In the genomic region with DNA sequence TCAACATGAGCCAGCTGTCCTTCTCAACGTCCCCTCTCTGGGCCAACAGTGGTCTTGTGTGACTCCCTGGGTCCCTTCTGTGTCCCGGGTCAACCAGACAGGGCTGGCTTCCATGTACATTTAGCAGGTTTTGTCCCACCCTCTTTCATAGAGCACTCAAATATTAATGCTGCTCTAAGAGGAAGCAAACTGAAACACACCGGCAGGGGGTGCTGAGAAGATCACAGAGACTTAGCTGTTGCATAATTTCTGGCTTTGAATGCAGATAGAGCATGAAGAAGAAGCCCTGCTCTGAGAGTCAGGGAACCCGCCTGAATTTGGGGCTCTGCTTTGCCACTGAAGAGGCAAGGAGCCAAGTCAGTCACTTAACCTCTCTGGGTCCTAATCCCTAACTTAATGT, we compare ENCODE assay signal across 11 cellular contexts.
A peak's percentile ranks its signal among the peaks of the same experiment; 100 is the strongest.
DNase-seq lines count a peak whose midpoint lies in the region; ATAC-seq and TF ChIP-seq lines count a peak whose summit lies in the region.
"Had no signal": no experiment of that assay in that cellular context is flagged by ENCODE, and none has a peak within 500 bp of the region (broad histone marks: within the 10 kb centered on the region; RNA-seq: fewer than 3 reads in every experiment).

No MANE protein-coding gene starts in this region.

- H3K4me1 ChIP-seq in Panc1 (ENCODE audit: control insufficient read depth, insufficient read depth, low read length): no peaks in the 10 kb centered on the region
- H3K4me1 ChIP-seq in iPS-15b (ENCODE audit: control insufficient read depth, insufficient read depth, low read length): peaks cover 2% of the 10 kb centered on the region

- no peaks in the 10 kb centered on the region; the same call in 1 of the 2 replicates for H3K27me3 Mint-ChIP-seq in WTC11 (ENCODE audit: low read depth)

- intact Hi-C loops in Panc1 (cut with micrococcal nuclease; ENCODE audit: unreplicated experiment): loop anchor here (5.0 kb wide), 1 partner anchor 133 kb away; no protein-coding TSS in a partner anchor

- H3K9me3 ChIP-seq in Panc1 (ENCODE audit: control insufficient read depth, insufficient read depth, low read depth, low read length) (no peaks in the 10 kb centered on the region), iPS-15b (ENCODE audit: control insufficient read depth, insufficient read depth, low read length) (no peaks in the 10 kb centered on the region)

- H3K27ac Mint-ChIP-seq in WTC11: no peak overlapping the region

- no peaks in the 10 kb centered on the region for H3K36me3 Mint-ChIP-seq in WTC11

- BruUV-seq in Panc1 (replicated peaks; lab: Mats Ljungman, UMichigan): no TSS peak

- no peaks in the 10 kb centered on the region for H3K9me3 Mint-ChIP-seq in WTC11

- H3K27ac ChIP-seq in Panc1 (ENCODE audit: low read length): no peak overlapping the region

- no peak overlapping the region for H3K4me3 Mint-ChIP-seq in WTC11

- peak; percentile 30; the same call in 1 of the 2 replicates for TF ChIP-seq CTCF in Panc1 (IDR thresholded peaks at IDR 0.05)
- no peak for TF ChIP-seq CTCF in WTC11 (IDR thresholded peaks at IDR 0.05)

- no peak for ATAC-seq in Panc1
- no peak for ATAC-seq in WTC11
- ATAC-seq in GM18909 (IDR thresholded peaks at IDR 0.05; ENCODE audit: poor library complexity, unreplicated experiment): no peak
- ATAC-seq in GM21576 (IDR thresholded peaks at IDR 0.05; ENCODE audit: unreplicated experiment): no peak
- no peak for ATAC-seq in HG02610 (IDR thresholded peaks at IDR 0.05; ENCODE audit: unreplicated experiment)

- DNase-seq in DMS 273 treated with DMSO at 0.1 percent for 48 hours (lab: John Stamatoyannopoulos, UW): peak; percentile 9
- peak; percentile 67 for DNase-seq in HEK293T (ENCODE audit: extremely low spot score)
- no peak for DNase-seq in Panc1 (ENCODE audit: low read depth, low spot score)
- no peak for DNase-seq in WTC11 (ENCODE audit: low spot score)
- DNase-seq: activated naive CD4-positive, alpha-beta T cell; NCI-H1417 treated with DMSO at 0.1 percent for 48 hours; stimulated activated CD4-positive, alpha-beta T cell treated with anti-CD3 and anti-CD28 coated beads, Interleukin-1b, Interleukin-23, amount 100 ng/mL, for 48 hours had no signal

- peak overlapping the region; percentile 24 for H3K9ac ChIP-seq in iPS-15b (ENCODE audit: low read depth, low read length)

- no peaks in the 10 kb centered on the region for H3K36me3 ChIP-seq in Panc1 (ENCODE audit: control insufficient read depth, insufficient read depth, low read length)
- H3K36me3 ChIP-seq in iPS-15b (ENCODE audit: control insufficient read depth, insufficient read depth, low read length): no peaks in the 10 kb centered on the region

- in situ Hi-C loops in Panc1 (cut with HindIII; ENCODE audit: low pct_unique_long_range_greater_than_20kb, low sequenced_read_pairs): no loop called here

- CTCF ChIA-PET in HEK293T (lab: Yijun Ruan, JAX): interaction anchor here (1.0 to 1.4 kb wide), 8 partner anchors 20 to 48 kb away, joined by 3 to 6 read pairs (median 4); no protein-coding TSS in a partner anchor
- CTCF ChIA-PET in Panc1 (lab: Charles Lee): no interaction called here
- CTCF ChIA-PET in WTC11 (lab: Charles Lee): interaction anchor here (1.0 kb wide), 1 partner anchor 128 kb away, joined by 3 read pairs; no protein-coding TSS in a partner anchor

- peaks cover 10% of the 10 kb centered on the region for H3K4me1 Mint-ChIP-seq in WTC11

- H3K27me3 ChIP-seq in Panc1 (ENCODE audit: control insufficient read depth, insufficient read depth, low read length): no peaks in the 10 kb centered on the region; the same call in 1 of the 2 replicates
- no peaks in the 10 kb centered on the region for H3K27me3 ChIP-seq in iPS-15b (ENCODE audit: control insufficient read depth, insufficient read depth, low read length)

- POLR2A ChIA-PET in HEK293T (lab: Yijun Ruan, JAX) (interaction anchor here (0.6 kb wide), 1 partner anchor 141 kb away, joined by 3 read pairs; no protein-coding TSS in a partner anchor), Panc1 (lab: Charles Lee) (no interaction called here), WTC11 (lab: Charles Lee) (no interaction called here)

- H3K4me3 ChIP-seq in Panc1 (ENCODE audit: low read depth in 2 of 2, low read length in 2 of 2) (no peak overlapping the region), iPS-15b (ENCODE audit: low read depth, low read length) (no peak overlapping the region)

TF ChIP-seq in HEK293T, 16 proteins besides CTCF, POLR2A, EP300 and RAD21:
- TF ChIP-seq FOXA1 (IDR thresholded peaks at IDR 0.05): no peak
- TF ChIP-seq NFRKB (IDR thresholded peaks at IDR 0.05): no peak
- no peak for TF ChIP-seq FOXM1 (IDR thresholded peaks at IDR 0.05; ENCODE audit: borderline replicate concordance)
- TF ChIP-seq, protein P1, sequence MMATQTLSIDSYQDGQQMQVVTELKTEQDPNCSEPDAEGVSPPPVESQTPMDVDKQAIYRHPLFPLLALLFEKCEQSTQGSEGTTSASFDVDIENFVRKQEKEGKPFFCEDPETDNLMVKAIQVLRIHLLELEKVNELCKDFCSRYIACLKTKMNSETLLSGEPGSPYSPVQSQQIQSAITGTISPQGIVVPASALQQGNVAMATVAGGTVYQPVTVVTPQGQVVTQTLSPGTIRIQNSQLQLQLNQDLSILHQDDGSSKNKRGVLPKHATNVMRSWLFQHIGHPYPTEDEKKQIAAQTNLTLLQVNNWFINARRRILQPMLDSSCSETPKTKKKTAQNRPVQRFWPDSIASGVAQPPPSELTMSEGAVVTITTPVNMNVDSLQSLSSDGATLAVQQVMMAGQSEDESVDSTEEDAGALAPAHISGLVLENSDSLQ (IDR thresholded peaks at IDR 0.05): no peak
- no peak for TF ChIP-seq BHLHE40 (IDR thresholded peaks at IDR 0.05; ENCODE audit: borderline replicate concordance)
- TF ChIP-seq SUZ12 (IDR thresholded peaks at IDR 0.05): no peak
- TF ChIP-seq HDGF (IDR thresholded peaks at IDR 0.05; ENCODE audit: borderline replicate concordance): no peak
- no peak for TF ChIP-seq SP1 (IDR thresholded peaks at IDR 0.05)
- TF ChIP-seq FOXK2 (IDR thresholded peaks at IDR 0.05): no peak
- TF ChIP-seq LEF1 (IDR thresholded peaks at IDR 0.05; ENCODE audit: borderline replicate concordance): no peak
- TF ChIP-seq TARDBP (IDR thresholded peaks at IDR 0.05): no peak
- TF ChIP-seq ARNT (IDR thresholded peaks at IDR 0.05): no peak
TF ChIP-seq in HEK293T: peak in this region for 0.

TF ChIP-seq in WTC11, 78 proteins besides CTCF, POLR2A, EP300 and RAD21:
- TF ChIP-seq SOX15 (CRISPR knock-in tag; IDR thresholded peaks at IDR 0.05) (no peak), SMAD3 (CRISPR knock-in tag; IDR thresholded peaks at IDR 0.05; ENCODE audit: borderline replicate concordance) (no peak), ATF6 (CRISPR knock-in tag; IDR thresholded peaks at IDR 0.05) (no peak), RELA (CRISPR knock-in tag; IDR thresholded peaks at IDR 0.05; ENCODE audit: borderline replicate concordance) (no peak), ZNF263 (CRISPR knock-in tag; IDR thresholded peaks at IDR 0.05; ENCODE audit: low read depth) (no peak), ZNF219 (CRISPR knock-in tag; IDR thresholded peaks at IDR 0.05; ENCODE audit: borderline replicate concordance) (no peak), ATF1 (CRISPR knock-in tag; IDR thresholded peaks at IDR 0.05) (no peak), E2F4 (CRISPR knock-in tag; IDR thresholded peaks at IDR 0.05; ENCODE audit: borderline replicate concordance, low read depth) (no peak)

Comparison
In these comparisons a context has a peak if more than half of its experiments do, and no peak if none do; other contexts are left out.
1. DNase-seq: peak in DMS 273 treated with DMSO at 0.1 percent for 48 hours (single experiment) and HEK293T (single experiment); none in Panc1 (single experiment) and WTC11 (single experiment).